Comparison of ENCODE assay signal across 13 cellular contexts in the genomic region with DNA sequence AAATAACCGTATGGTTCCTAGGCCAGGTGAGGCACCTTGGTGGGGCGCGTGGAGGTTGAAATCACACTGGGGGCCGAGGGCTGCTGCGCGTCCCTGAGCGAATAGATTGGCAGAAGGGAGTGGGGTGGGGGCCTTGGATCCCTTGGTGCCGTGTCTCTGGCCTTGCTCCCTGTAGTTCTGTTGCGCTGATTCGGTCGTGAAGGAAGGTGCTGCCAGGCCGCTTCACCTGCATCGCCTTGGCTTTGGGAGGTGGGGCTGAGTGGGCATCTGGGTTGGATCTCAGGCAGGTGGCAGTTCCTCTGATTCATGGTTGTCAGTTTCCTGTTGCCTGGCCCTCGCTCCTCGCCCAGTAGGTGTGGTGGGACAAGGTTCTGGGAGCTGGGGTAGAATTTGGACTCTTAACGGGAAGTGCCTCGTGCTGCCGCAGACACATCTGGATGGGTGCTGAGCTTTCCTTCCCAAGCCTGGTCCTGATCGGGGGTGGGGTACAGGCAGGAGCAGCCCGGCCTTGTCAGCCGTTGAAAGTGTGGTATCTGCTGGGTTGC. TPM values are rescaled to one million over a fixed set of nuclear protein-coding genes. Genes with fewer than 3 reads are reported as not detected.
DNase-seq lines count a peak whose midpoint lies in the region; ATAC-seq and TF ChIP-seq lines count a peak whose summit lies in the region.
"Had no signal": no experiment of that assay in that cellular context is flagged by ENCODE, and none has a peak within 500 bp of the region (broad histone marks: within the 10 kb centered on the region; RNA-seq: fewer than 3 reads in every experiment).

No MANE protein-coding gene starts in this region.

- POLR2A ChIA-PET in RWPE1 (lab: Yijun Ruan, JAX; ENCODE audit: low non-redundant PET): no interaction called here

- H3K27me3 Mint-ChIP-seq in T-helper 1 cell treated with Interleukin-12 subunit alpha and Interleukin-12 subunit beta and Interleukin-4 antibody, amounts not matched to agents 30 μg/mL and 1 μg/mL, for 36 hours (ENCODE audit: low read depth): no peaks in the 10 kb centered on the region
- no peaks in the 10 kb centered on the region for H3K27me3 Mint-ChIP-seq in progenitor cell of endocrine pancreas

- H3K4me1 Mint-ChIP-seq in T-helper 1 cell treated with Interleukin-12 subunit alpha and Interleukin-12 subunit beta and Interleukin-4 antibody, amounts not matched to agents 30 μg/mL and 1 μg/mL, for 36 hours (ENCODE audit: low read depth): peaks cover 70% of the 10 kb centered on the region
- peaks cover 15% of the 10 kb centered on the region for H3K4me1 Mint-ChIP-seq in progenitor cell of endocrine pancreas (ENCODE audit: low read depth)

- peak overlapping the region; percentile 79 for H3K27ac Mint-ChIP-seq in T-helper 1 cell treated with Interleukin-12 subunit alpha and Interleukin-12 subunit beta and Interleukin-4 antibody, amounts not matched to agents 30 μg/mL and 1 μg/mL, for 36 hours
- H3K27ac Mint-ChIP-seq in progenitor cell of endocrine pancreas: peak overlapping the region; percentile 84

- peak; percentile 1 for ATAC-seq in esophagus mucosa
- no peak for ATAC-seq in left lobe of liver
- ATAC-seq: sciatic nerve had no signal

- no peak for TF ChIP-seq CTCF in RWPE1 (conservative IDR thresholded peaks at IDR 0.05; ENCODE audit: low read depth)
- TF ChIP-seq CTCF in progenitor cell of endocrine pancreas (IDR thresholded peaks at IDR 0.05; ENCODE audit: unreplicated experiment): no peak

- CTCF ChIA-PET in RWPE1 (lab: Yijun Ruan, JAX): interaction anchor here (0.6 to 0.7 kb wide), 2 partner anchors 10 to 323 kb away, joined by 3 read pairs; no protein-coding TSS in a partner anchor

- no peaks in the 10 kb centered on the region for H3K9me3 Mint-ChIP-seq in T-helper 1 cell treated with Interleukin-12 subunit alpha and Interleukin-12 subunit beta and Interleukin-4 antibody, amounts not matched to agents 30 μg/mL and 1 μg/mL, for 36 hours
- no peaks in the 10 kb centered on the region for H3K9me3 Mint-ChIP-seq in progenitor cell of endocrine pancreas (ENCODE audit: low read depth)
- H3K9me3 Mint-ChIP-seq: T-helper 2 cell treated with Interferon-gamma antibody and Interleukin-4, amounts not matched to agents 5 μg/mL and 100 μg/mL, for 36 hours had no signal

- peaks cover 45% of the 10 kb centered on the region for H3K36me3 Mint-ChIP-seq in T-helper 1 cell treated with Interleukin-12 subunit alpha and Interleukin-12 subunit beta and Interleukin-4 antibody, amounts not matched to agents 30 μg/mL and 1 μg/mL, for 36 hours (ENCODE audit: low read depth)
- peaks cover 6% of the 10 kb centered on the region for H3K36me3 Mint-ChIP-seq in progenitor cell of endocrine pancreas (ENCODE audit: insufficient read depth)

- peak overlapping the region; percentile 38 for H3K4me3 Mint-ChIP-seq in T-helper 1 cell treated with Interleukin-12 subunit alpha and Interleukin-12 subunit beta and Interleukin-4 antibody, amounts not matched to agents 30 μg/mL and 1 μg/mL, for 36 hours
- H3K4me3 Mint-ChIP-seq in progenitor cell of endocrine pancreas (ENCODE audit: low read depth): no peak overlapping the region
- H3K4me3 Mint-ChIP-seq: T-helper 2 cell treated with Interferon-gamma antibody and Interleukin-4, amounts not matched to agents 5 μg/mL and 100 μg/mL, for 36 hours had no signal

- DNase-seq in T-helper 1 cell (no peak), RWPE1 (ENCODE audit: low spot score) (no peak), progenitor cell of endocrine pancreas (ENCODE audit: low spot score, unreplicated experiment) (no peak), GDM1 (lab: John Stamatoyannopoulos, UW) (no peak), medulla oblongata (ENCODE audit: extremely low spot score) (no peak), left lobe of liver (ENCODE audit: low spot score) (no peak)
- DNase-seq: midbrain had no signal

- H3K27ac ChIP-seq in RWPE1: peak overlapping the region; percentile 63
- H3K27ac ChIP-seq: KMS-11 had no signal

RNA-seq across cellular contexts. Expression of a gene that starts 30.1 kb away (rescaled TPM):
- total RNA-seq in esophagus mucosa (15.9 TPM), progenitor cell of endocrine pancreas (66.1 and 67.1 TPM in 2 replicates), left lobe of liver (9.1 TPM)

RNA-seq across cellular contexts. Expression of a gene that starts 48.7 kb away (rescaled TPM):
- total RNA-seq in esophagus mucosa: 13.6 TPM
- 5.4 and 5.8 TPM in 2 replicates for total RNA-seq in progenitor cell of endocrine pancreas
- total RNA-seq in left lobe of liver: 2.7 TPM
- total RNA-seq: OCI-LY7 had no signal
